25 cellular contexts compared by ENCODE assay signal in genomic region chr1:21544095-21544494, GRCh38. TPM values are rescaled to one million over a fixed set of nuclear protein-coding genes. Genes with fewer than 3 reads are reported as not detected.
A peak's percentile ranks its signal among the peaks of the same experiment; 100 is the strongest.
DNase-seq lines count a peak whose midpoint lies in the region; ATAC-seq, FAIRE-seq and TF ChIP-seq lines count a peak whose summit lies in the region.
"Had no signal": no experiment of that assay in that cellular context is flagged by ENCODE, and none has a peak within 500 bp of the region (broad histone marks: within the 10 kb centered on the region; RNA-seq: fewer than 3 reads in every experiment).

No MANE protein-coding gene starts in this region.

- DNase-seq in HepG2 (ENCODE audit: low spot score) = no peak
- DNase-seq in WTC11 (ENCODE audit: low spot score) = no peak
- no peak for DNase-seq in mesenchymal stem cell
- DNase-seq in effector memory CD8-positive, alpha-beta T cell = no peak
- no peak for DNase-seq in SW480 (ENCODE audit: low spot score)
- DNase-seq: C1 segment of cervical spinal cord; CD4-positive, alpha-beta memory T cell; COR-L47; DMS53; GM23248; HCEC 1CT; IMR-90; MM.1S; NCI-H2029; NCI-H446; NCI-H524 treated with DMSO at 0.1 percent for 48 hours; NCI-H774; NK-92 treated with Interleukin-12 subunit alpha and Interleukin-12 subunit beta, amount 100 ng/mL, for 24 hours; PC-9; Right ventricle myocardium superior had no signal

- no peak overlapping the region for H3K9ac ChIP-seq in liver (ENCODE audit: low read depth in 1 of 2, low read length in 2 of 2)
- H3K9ac ChIP-seq in HepG2 (ENCODE audit: insufficient read depth, low read depth, low read length) = no peak overlapping the region
- no peak overlapping the region for H3K9ac ChIP-seq in mesenchymal stem cell (ENCODE audit: low read length)
- H3K9ac ChIP-seq: GM23248, KMS-11 had no signal

- TF ChIP-seq RAD21 in liver (IDR thresholded peaks at IDR 0.05) = no peak
- no peak for TF ChIP-seq RAD21 in HepG2 (CRISPR knock-in tag; IDR thresholded peaks at IDR 0.05)

- no peak overlapping the region for H3K4me3 Mint-ChIP-seq in WTC11
- no peak overlapping the region for H3K4me3 Mint-ChIP-seq in effector memory CD8-positive, alpha-beta T cell

- H3K23ac ChIP-seq in mesenchymal stem cell (ENCODE audit: low read length in 2 of 2) = no peak overlapping the region

- no peak overlapping the region for H2AFZ ChIP-seq in HepG2 (ENCODE audit: low read length)
- no peak overlapping the region for H2AFZ ChIP-seq in mesenchymal stem cell (ENCODE audit: low read depth, low read length)
- H2AFZ ChIP-seq: GM23248, PC-9 had no signal

- H2BK12ac ChIP-seq in mesenchymal stem cell (ENCODE audit: low read length in 2 of 2) = no peak overlapping the region

- H3K27ac Mint-ChIP-seq in WTC11 = peak overlapping the region; percentile 89; the same call in 1 of the 2 replicates
- H3K27ac Mint-ChIP-seq in effector memory CD8-positive, alpha-beta T cell = no peak overlapping the region
- H3K27ac Mint-ChIP-seq: CD4-positive, alpha-beta memory T cell had no signal

- peak overlapping the region; percentile 52 for H2BK15ac ChIP-seq in mesenchymal stem cell (ENCODE audit: low read depth, poor library complexity, severe bottlenecking)

- no peak overlapping the region for H4K91ac ChIP-seq in mesenchymal stem cell (ENCODE audit: low read length)

- H3K27me3 Mint-ChIP-seq in WTC11 (ENCODE audit: low read depth) = no peaks in the 10 kb centered on the region
- H3K27me3 Mint-ChIP-seq in effector memory CD8-positive, alpha-beta T cell = peaks cover 16 to 53% of the 10 kb centered on the region in 2 donors

- H3K4me1 ChIP-seq in liver (ENCODE audit: control insufficient read depth in 4 of 4, insufficient read depth in 4 of 4, low read length in 3 of 4) (peaks cover 22 to 42% (median 31%) of the 10 kb centered on the region in 4 donors), HepG2 (ENCODE audit: insufficient read depth, low read length) (peaks cover 10% of the 10 kb centered on the region), mesenchymal stem cell (ENCODE audit: control insufficient read depth, insufficient read depth, low read depth, low read length) (peaks cover 18% of the 10 kb centered on the region)

- ATAC-seq in HepG2 (no peak), WTC11 (no peak), GM21381 (IDR thresholded peaks at IDR 0.05; ENCODE audit: unreplicated experiment) (no peak)
- no peak for ATAC-seq in effector memory CD8-positive, alpha-beta T cell (replicated peaks)

- H2BK120ac ChIP-seq in mesenchymal stem cell (ENCODE audit: low read depth, low read length) = no peak overlapping the region

- CTCF ChIA-PET in HepG2 (lab: Yijun Ruan, JAX; ENCODE audit: low intra/inter-chr PET ratio, low total read pairs) (no interaction called here), WTC11 (lab: Charles Lee) (interaction anchor here (1.1 to 2.9 kb wide), 4 partner anchors 8 to 35 kb away, joined by 3 to 12 read pairs (median 3); partner anchors contain the start of gene ALPL)

- no peak for TF ChIP-seq POLR2A in HepG2 (IDR thresholded peaks at IDR 0.05; ENCODE audit: insufficient read depth in 1 of 2, low read depth in 2 of 2, low read length in 2 of 2)

- H3K4me2 ChIP-seq in HepG2 (ENCODE audit: low read depth, low read length) (no peak overlapping the region), mesenchymal stem cell (ENCODE audit: low read length, poor library complexity, severe bottlenecking) (no peak overlapping the region)
- H3K4me2 ChIP-seq: KMS-11, PC-9 had no signal

- no peak for TF ChIP-seq CTCF in liver (IDR thresholded peaks at IDR 0.05; ENCODE audit: low read depth, low read length, missing input control)
- no peak for TF ChIP-seq CTCF in HepG2 (CRISPR knock-in tag; IDR thresholded peaks at IDR 0.05)
- TF ChIP-seq CTCF in WTC11 (IDR thresholded peaks at IDR 0.05) = no peak

- H3K4ac ChIP-seq in mesenchymal stem cell (ENCODE audit: low read depth in 1 of 2, low read length in 2 of 2) = peak overlapping the region in 1 of 2 experiments; percentile 11

- no peak overlapping the region for H2BK5ac ChIP-seq in mesenchymal stem cell (ENCODE audit: low read depth, low read length, poor library complexity, severe bottlenecking)

- H3K36me3 ChIP-seq in liver (ENCODE audit: control insufficient read depth in 4 of 4, insufficient read depth in 3 of 4, low read depth in 1 of 4, low read length in 3 of 4) = no peaks in the 10 kb centered on the region
- no peaks in the 10 kb centered on the region for H3K36me3 ChIP-seq in HepG2 (replicated peaks in 1 of 2; ENCODE audit: control insufficient read depth in 1 of 2, insufficient read depth in 2 of 2, low read length in 2 of 2)
- no peaks in the 10 kb centered on the region for H3K36me3 ChIP-seq in mesenchymal stem cell (ENCODE audit: control insufficient read depth in 1 of 2, insufficient read depth in 2 of 2, low read depth in 1 of 2, low read length in 2 of 2)

- POLR2A ChIA-PET in HepG2 (lab: Yijun Ruan, JAX) = no interaction called here
- POLR2A ChIA-PET in WTC11 (lab: Charles Lee) = no interaction called here

- H3K18ac ChIP-seq in mesenchymal stem cell (ENCODE audit: low read depth in 1 of 2, low read length in 2 of 2) = peak overlapping the region in 1 of 2 experiments; percentile 15

- H3K79me1 ChIP-seq in mesenchymal stem cell (replicated peaks; ENCODE audit: low read length, poor library complexity, severe bottlenecking) = no peaks in the 10 kb centered on the region

- no peak for FAIRE-seq in HepG2 (lab: Jason Lieb, UNC)
- FAIRE-seq: A204.1, G401.6 had no signal

- H3K9me3 ChIP-seq in liver (ENCODE audit: control insufficient read depth in 4 of 4, low read length in 3 of 4) = no peaks in the 10 kb centered on the region
- no peaks in the 10 kb centered on the region for H3K9me3 ChIP-seq in HepG2 (ENCODE audit: low read length)
- no peaks in the 10 kb centered on the region for H3K9me3 ChIP-seq in mesenchymal stem cell (ENCODE audit: control insufficient read depth, low read length)

- in situ Hi-C loops in HepG2 (cut with HindIII; ENCODE audit: extremely low pct_ligation_motif_present, low pct_unique_long_range_greater_than_20kb) = no loop called here

- peak overlapping the region; percentile 3 for H4K8ac ChIP-seq in mesenchymal stem cell (ENCODE audit: low read length)

- no peaks in the 10 kb centered on the region for H3K36me3 Mint-ChIP-seq in WTC11
- H3K36me3 Mint-ChIP-seq in effector memory CD8-positive, alpha-beta T cell (ENCODE audit: insufficient read depth) = peaks cover 6% of the 10 kb centered on the region
- H3K36me3 Mint-ChIP-seq: CD4-positive, alpha-beta memory T cell had no signal

- H4K20me1 ChIP-seq in HepG2 (ENCODE audit: insufficient read depth, low read length) = no peaks in the 10 kb centered on the region

- H3K27ac ChIP-seq in liver (ENCODE audit: low read depth in 1 of 2, low read length in 2 of 2) = peak overlapping the region; percentile 31 to 42
- no peak overlapping the region for H3K27ac ChIP-seq in HepG2 (ENCODE audit: extremely low read length, insufficient read depth, low read length)
- no peak overlapping the region for H3K27ac ChIP-seq in mesenchymal stem cell (ENCODE audit: low read length, poor library complexity, severe bottlenecking)
- H3K27ac ChIP-seq: GM23248, KMS-11, PC-9 had no signal

- H3K4me3 ChIP-seq in liver (ENCODE audit: low read depth in 1 of 3, low read length in 3 of 3) (no peak overlapping the region), HepG2 (replicated peaks in 1 of 3; ENCODE audit: insufficient read depth in 1 of 3, low read depth in 2 of 3, low read length in 3 of 3) (no peak overlapping the region), mesenchymal stem cell (ENCODE audit: insufficient read depth in 1 of 2, low read depth in 1 of 2, low read length in 2 of 2) (no peak overlapping the region)
- H3K4me3 ChIP-seq: GM23248, PC-9 had no signal

- H2AK5ac ChIP-seq in mesenchymal stem cell (ENCODE audit: low read length, severe bottlenecking) = peak overlapping the region; percentile 11

- no peaks in the 10 kb centered on the region for H3K9me3 Mint-ChIP-seq in WTC11
- no peaks in the 10 kb centered on the region for H3K9me3 Mint-ChIP-seq in effector memory CD8-positive, alpha-beta T cell
- H3K9me3 Mint-ChIP-seq: CD4-positive, alpha-beta memory T cell had no signal

- BruUV-seq in HepG2 (replicated peaks; lab: Mats Ljungman, UMichigan) = no TSS peak

- H3K27me3 ChIP-seq in liver (ENCODE audit: control insufficient read depth in 4 of 4, insufficient read depth in 4 of 4, low read length in 3 of 4) (no peaks in the 10 kb centered on the region), HepG2 (ENCODE audit: control insufficient read depth in 1 of 2, insufficient read depth in 2 of 2, low read length in 2 of 2) (peaks cover 5 to 61% of the 10 kb centered on the region in 2 experiments; a peak in 4 of 5 replicates), mesenchymal stem cell (ENCODE audit: control insufficient read depth in 1 of 2, insufficient read depth in 1 of 2, low read length in 2 of 2) (peaks cover 0 to 7% of the 10 kb centered on the region in 2 experiments)

- TF ChIP-seq EP300 in HepG2 (IDR thresholded peaks at IDR 0.05; ENCODE audit: low read depth in 2 of 2, low read length in 2 of 2) (no peak), HepG2 (CRISPR knock-in tag; IDR thresholded peaks at IDR 0.05; ENCODE audit: borderline replicate concordance) (no peak)

- H3K79me2 ChIP-seq in HepG2 (ENCODE audit: insufficient read depth, low read length) = no peaks in the 10 kb centered on the region

- peaks cover 26% of the 10 kb centered on the region for H3K4me1 Mint-ChIP-seq in WTC11
- no peaks in the 10 kb centered on the region for H3K4me1 Mint-ChIP-seq in effector memory CD8-positive, alpha-beta T cell (ENCODE audit: low read depth in 2 of 2)
- H3K4me1 Mint-ChIP-seq: CD4-positive, alpha-beta memory T cell had no signal

- H3K14ac ChIP-seq in mesenchymal stem cell (ENCODE audit: low read length in 2 of 2) = no peak overlapping the region

- intact Hi-C loops in HepG2 (cut with micrococcal nuclease; ENCODE audit: unreplicated experiment) = no loop called here

- 74% methylated on average over 4 of the region's 4 CpGs for WGBS in liver
- 26% methylated on average over 4 of the region's 4 CpGs for WGBS in HepG2 (ENCODE audit: low lambda C conversion rate)
- 90% methylated on average over 4 of the region's 4 CpGs for WGBS in mesenchymal stem cell

RNA-seq across cellular contexts. Expression of gene ALPL, which starts 34.9 kb away (rescaled TPM):
- total RNA-seq in liver (10 to 100 TPM in 1 of 2 donors, 1 to 10 TPM in 1; 3.3 to 37.9 TPM), HepG2 (2016; rRNA removed; fragmentation: Illumina TruSeq; extraction: Trizol) (not detected in 2 replicates), WTC11 (2021) (140 to 148 TPM (median 148 TPM) in 3 replicates)
- polyA plus RNA-seq in liver (10 to 100 TPM; 43.5 to 93.1 TPM), HepG2 (2011; rRNA removed) (0.12 and 0.20 TPM in 2 replicates)
- total RNA-seq in HepG2 (2016; cell fraction: cytosol; rRNA removed; fragmentation: Illumina TruSeq; extraction: Trizol; ENCODE audit: low read depth) = not detected in 2 replicates
- not detected in 2 replicates for total RNA-seq in HepG2 (2016; cell fraction: insoluble cytoplasmic fraction; rRNA removed; fragmentation: Illumina TruSeq; extraction: Trizol)
- not detected in 2 replicates for total RNA-seq in HepG2 (2016; cell fraction: membrane; rRNA removed; fragmentation: Illumina TruSeq; extraction: Trizol)
- total RNA-seq in HepG2 (2016; cell fraction: nucleus; rRNA removed; fragmentation: Illumina TruSeq; extraction: Trizol) = not detected in 2 replicates
- polyA plus RNA-seq in HepG2 (2011; cell fraction: cytosol; rRNA removed) = 0.18 and 0.23 TPM in 2 replicates
- 0.17 and 0.27 TPM in 2 replicates for polyA plus RNA-seq in HepG2 (2011; cell fraction: nucleus; rRNA removed)
- not detected in 2 replicates for polyA plus RNA-seq in HepG2 (2012)
- 0.09 TPM in 1 of 2 replicates, not detected in the other for polyA plus RNA-seq in HepG2 (2016; cell fraction: cytosol; fragmentation: Illumina TruSeq; extraction: Trizol; ENCODE audit: low read depth)
- polyA plus RNA-seq in HepG2 (2016; cell fraction: insoluble cytoplasmic fraction; fragmentation: Illumina TruSeq; extraction: Trizol; ENCODE audit: low read depth) = not detected in 2 replicates
- polyA plus RNA-seq in HepG2 (2016; cell fraction: membrane; fragmentation: Illumina TruSeq; extraction: Trizol; ENCODE audit: low read depth) = 0.15 TPM in 1 of 2 replicates, not detected in the other
- polyA plus RNA-seq in HepG2 (2016; cell fraction: nucleus; fragmentation: Illumina TruSeq; extraction: Trizol; ENCODE audit: insufficient read depth, low read depth) = 0.30 TPM in 1 of 2 replicates, not detected in the other
- 1.3 TPM in 1 of 2 replicates, not detected in the other for polyA minus RNA-seq in HepG2 (2011; rRNA and poly(A)+ RNA removed; ENCODE audit: low replicate concordance)
- not detected in 2 replicates for polyA minus RNA-seq in HepG2 (2011; cell fraction: cytosol; rRNA and poly(A)+ RNA removed)
- polyA minus RNA-seq in HepG2 (2011; cell fraction: nucleus; rRNA and poly(A)+ RNA removed) = not detected in 2 replicates
- 11.5 TPM for polyA plus RNA-seq in mesenchymal stem cell (2013, experiment 1 of 2)
- polyA plus RNA-seq in mesenchymal stem cell (2013, experiment 2 of 2) = 11.6 TPM
- total RNA-seq: CD4-positive, alpha-beta memory T cell; GM23248; PC-9 had no signal
- polyA plus RNA-seq: CD4-positive, alpha-beta memory T cell had no signal

Comparison
In these comparisons a context has a peak if more than half of its experiments do, and no peak if none do; other contexts are left out.
1. H3K27ac ChIP-seq: peak in liver (2 of 2); none in HepG2 (single experiment) and mesenchymal stem cell (single experiment).